In the genomic region with DNA sequence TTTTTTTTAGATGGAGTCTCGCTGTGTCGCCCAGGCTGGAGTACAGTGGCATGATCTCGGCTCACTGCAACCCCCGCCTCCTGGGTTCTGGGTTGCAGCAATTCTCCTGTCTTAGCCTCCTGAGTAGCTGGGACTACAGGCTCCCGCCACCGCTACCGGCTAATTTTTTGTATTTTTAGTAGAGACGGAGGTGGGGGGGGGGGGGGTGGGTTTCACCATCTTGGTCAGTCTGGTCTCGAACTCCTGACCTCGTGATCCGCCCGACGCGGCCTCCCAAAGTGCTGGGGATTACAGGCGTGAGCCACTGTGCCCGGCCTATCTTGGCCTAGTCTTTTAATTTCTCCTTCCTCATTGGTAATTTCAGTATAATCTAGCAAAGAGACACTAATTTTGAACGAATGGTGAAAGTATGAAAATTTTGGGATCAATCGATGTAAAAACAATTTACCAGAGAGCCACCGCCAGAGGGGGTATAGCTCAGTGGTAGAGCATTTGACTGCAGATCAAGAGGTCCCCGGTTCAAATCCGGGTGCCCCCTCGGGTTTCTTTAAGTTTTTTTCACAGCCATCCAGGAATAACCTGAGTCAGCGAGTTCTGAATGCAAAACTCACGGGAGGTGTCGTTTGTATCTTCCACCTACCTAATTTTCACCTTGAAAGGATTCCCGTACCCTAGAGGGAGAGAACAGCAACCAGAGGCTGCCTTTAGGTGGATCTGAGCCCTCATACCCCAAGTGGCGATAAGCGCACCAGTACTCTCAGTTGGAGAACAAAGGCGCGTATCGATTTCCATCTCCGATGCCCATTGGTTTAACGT, we compare ENCODE assay signal across 8 cellular contexts. TPM values are rescaled to one million over a fixed set of nuclear protein-coding genes. Genes with fewer than 3 reads are reported as not detected.
A peak's percentile ranks its signal among the peaks of the same experiment; 100 is the strongest.
DNase-seq lines count a peak whose midpoint lies in the region; ATAC-seq and TF ChIP-seq lines count a peak whose summit lies in the region.

No MANE protein-coding gene starts in this region.

- H3K36me3 ChIP-seq in lung (ENCODE audit: control insufficient read depth in 2 of 2, insufficient read depth in 2 of 2, low read length in 2 of 2): no peaks in the 10 kb centered on the region

- peak overlapping the region; percentile 94 for H3K27ac ChIP-seq in cingulate gyrus (ENCODE audit: low read depth, low read length)
- peak overlapping the region; percentile 67 to 78 for H3K27ac ChIP-seq in lung (ENCODE audit: low read depth in 1 of 2, low read length in 1 of 2)

- H3K9me3 ChIP-seq in lung (ENCODE audit: control insufficient read depth in 2 of 2, insufficient read depth in 1 of 2, low read length in 1 of 2): no peaks in the 10 kb centered on the region

- H3K27me3 ChIP-seq in lung (ENCODE audit: control insufficient read depth, insufficient read depth): no peaks in the 10 kb centered on the region

- WGBS in lung, 2 donors: 22 to 43% methylated on average over 33 of the region's 33 CpGs

- ATAC-seq in lung (ENCODE audit: insufficient read depth, low FRiP score) (no peak), GM21367 (IDR thresholded peaks at IDR 0.05; ENCODE audit: unreplicated experiment) (no peak), GM18519 (IDR thresholded peaks at IDR 0.05; ENCODE audit: low FRiP score, unreplicated experiment) (no peak)

- H3K4me1 ChIP-seq in lung (ENCODE audit: control insufficient read depth in 2 of 2, insufficient read depth in 2 of 2, low read length in 2 of 2): peaks cover 7 to 8% of the 10 kb centered on the region in 2 donors

- peak; percentile 84 for DNase-seq in GM12865 (ENCODE audit: low read depth)
- DNase-seq in NCI-H2081 (lab: John Stamatoyannopoulos, UW): peak; percentile 81 to 87
- DNase-seq in lung (ENCODE audit: low spot score): peak; percentile 74
- peak; percentile 47 for DNase-seq in stimulated activated CD8-positive, alpha-beta memory T cell treated with anti-CD3 and anti-CD28 coated beads, Interleukin-15, amount 100 ng/mL, for 1 hour (ENCODE audit: low read depth)

- peak overlapping the region; percentile 84 for H3K4me3 ChIP-seq in GM12865 (ENCODE audit: low read depth, low read length)
- peak overlapping the region; percentile 100 for H3K4me3 ChIP-seq in WI38 (ENCODE audit: low read depth, low read length)
- H3K4me3 ChIP-seq in lung: no peak overlapping the region

- no peak for TF ChIP-seq CTCF in GM12865 (IDR thresholded peaks at IDR 0.05; ENCODE audit: insufficient read depth, low read depth, low read length, missing control alignments)
- no peak; the same call in 1 of the 2 replicates for TF ChIP-seq CTCF in WI38 (IDR thresholded peaks at IDR 0.05; ENCODE audit: low read depth, low read length)
- TF ChIP-seq CTCF in lung (IDR thresholded peaks at IDR 0.05; ENCODE audit: control extremely low read depth, extremely low read depth): no peak

RNA-seq across cellular contexts. Expression of gene LASP1, which starts 2.5 kb away (rescaled TPM):
- total RNA-seq in lung: 100 to 1,000 TPM in 1 of 2 donors, 10 to 100 TPM in 1; 78.8 to 140 TPM
- polyA plus RNA-seq in lung: 10 to 100 TPM; 65.5 to 85.1 TPM

RNA-seq across cellular contexts. Expression of gene RPL23, which starts 13.9 kb away (rescaled TPM):
- 1,000 to 10,000 TPM in 1 of 2 donors, 100 to 1,000 TPM in 1; 989 to 1,269 TPM for total RNA-seq in lung
- polyA plus RNA-seq in lung: 1,000 to 10,000 TPM; 2,276 to 4,467 TPM

RNA-seq across cellular contexts. Expression of gene CWC25, which starts 42.3 kb away (rescaled TPM):
- 10 to 100 TPM; 21.2 TPM for total RNA-seq in lung
- 10 to 100 TPM; 20.1 to 21.4 TPM for polyA plus RNA-seq in lung
